ENCODE assay signal across 18 cellular contexts in genomic region chr12:113857371-113857770, GRCh38.
DNase-seq lines count a peak whose midpoint lies in the region; ATAC-seq lines count a peak whose summit lies in the region.
"Had no signal": no experiment of that assay in that cellular context is flagged by ENCODE, and none has a peak within 500 bp of the region (broad histone marks: within the 10 kb centered on the region; RNA-seq: fewer than 3 reads in every experiment).

No MANE protein-coding gene starts in this region.

- H3K36me3 ChIP-seq in neuronal stem cell (replicated peaks in 1 of 2; ENCODE audit: control insufficient read depth in 2 of 2, insufficient read depth in 2 of 2, low read length in 2 of 2): peaks cover 0 to 6% of the 10 kb centered on the region in 2 donors
- H3K36me3 ChIP-seq: SJCRH30 had no signal

- peak overlapping the region; percentile 12 for H2AK5ac ChIP-seq in neuronal stem cell (ENCODE audit: low read depth, low read length)

- H3K36me3 Mint-ChIP-seq in activated CD8-positive, alpha-beta T cell treated with anti-CD3 and anti-CD28 coated beads, Interleukin-2, amount 10 ng/mL, durations not matched to agents 7 days and 5 days (ENCODE audit: low read depth): no peaks in the 10 kb centered on the region

- H3K4me3 ChIP-seq in neuronal stem cell (ENCODE audit: low read length in 2 of 2): no peak overlapping the region
- H3K4me3 ChIP-seq: SJCRH30 had no signal

- no peak overlapping the region for H3K4ac ChIP-seq in neuronal stem cell (ENCODE audit: low read length)

- H3K4me1 ChIP-seq in neuronal stem cell (ENCODE audit: control insufficient read depth in 2 of 2, insufficient read depth in 1 of 2, low read depth in 1 of 2, low read length in 2 of 2): peaks cover 36 to 50% of the 10 kb centered on the region in 2 donors

- peak overlapping the region; percentile 18 for H2BK5ac ChIP-seq in neuronal stem cell (ENCODE audit: low read length)

- no peak overlapping the region for H4K91ac ChIP-seq in neuronal stem cell (ENCODE audit: low read depth, low read length, poor library complexity)

- POLR2A ChIA-PET in activated CD8-positive, alpha-beta T cell treated with anti-CD3 and anti-CD28 coated beads, Interleukin-2, amount 10 ng/mL, durations not matched to agents 7 days and 5 days (lab: Charles Lee): no interaction called here

- no peak overlapping the region for H3K14ac ChIP-seq in neuronal stem cell (ENCODE audit: low read length)

- no CpG with 5 or more reads among the region's 12 CpGs for WGBS in neuronal stem cell (ENCODE audit: extremely low coverage in 2 of 2, insufficient read length in 2 of 2, insufficient replicate concordance in 1 of 2), 2 donors

- H3K18ac ChIP-seq in neuronal stem cell (ENCODE audit: low read length): peak overlapping the region; percentile 53

- no peak for ATAC-seq in activated CD8-positive, alpha-beta T cell treated with anti-CD3 and anti-CD28 coated beads, Interleukin-2, amount 10 ng/mL, durations not matched to agents 7 days and 5 days
- ATAC-seq in GM21529 (IDR thresholded peaks at IDR 0.05; ENCODE audit: unreplicated experiment): no peak
- ATAC-seq: T-helper 17 cell had no signal

- no peak overlapping the region for H2AFZ ChIP-seq in neuronal stem cell (ENCODE audit: low read length)

- peaks cover 6% of the 10 kb centered on the region for H3K4me1 Mint-ChIP-seq in activated CD8-positive, alpha-beta T cell treated with anti-CD3 and anti-CD28 coated beads, Interleukin-2, amount 10 ng/mL, durations not matched to agents 7 days and 5 days (ENCODE audit: low read depth)

- no peaks in the 10 kb centered on the region for H3K79me1 ChIP-seq in neuronal stem cell (ENCODE audit: low read depth, low read length)

- H2BK120ac ChIP-seq in neuronal stem cell (ENCODE audit: low read depth, low read length): no peak overlapping the region

- H4K8ac ChIP-seq in neuronal stem cell (ENCODE audit: low read depth, low read length): no peak overlapping the region

- no peak overlapping the region for H2BK15ac ChIP-seq in neuronal stem cell (ENCODE audit: low read length)

- DNase-seq in NCI-H146 (lab: John Stamatoyannopoulos, UW) (peak; percentile 57), NCI-H146 treated with DMSO at 0.1 percent for 48 hours (lab: John Stamatoyannopoulos, UW; ENCODE audit: unreplicated experiment) (no peak), DMS53 treated with DMSO at 0.1 percent for 48 hours (lab: John Stamatoyannopoulos, UW; ENCODE audit: unreplicated experiment) (peak; percentile 16), NCI-H524 treated with DMSO at 0.1 percent for 48 hours (lab: John Stamatoyannopoulos, UW) (peak; percentile 15), neuronal stem cell (ENCODE audit: low spot score) (no peak)
- DNase-seq in activated CD8-positive, alpha-beta T cell treated with anti-CD3 and anti-CD28 coated beads, Interleukin-2, amount 10 ng/mL, durations not matched to agents 7 days and 5 days: no peak
- DNase-seq: CD4-positive, alpha-beta T cell; GF-D8; GOT3; KBM-7; MV-4-11; NCI-H187; NCI-H2171 treated with DMSO at 0.1 percent for 48 hours; NCI-H526; RPMI8226; SJCRH30; T-helper 17 cell had no signal

- peaks cover 0 to 1% of the 10 kb centered on the region in 2 donors for H3K9me3 ChIP-seq in neuronal stem cell (replicated peaks in 1 of 2; ENCODE audit: control insufficient read depth in 2 of 2, insufficient read depth in 1 of 2, low read depth in 1 of 2, low read length in 2 of 2)
- H3K9me3 ChIP-seq: SJCRH30 had no signal

- H3K27me3 ChIP-seq in neuronal stem cell (ENCODE audit: control insufficient read depth in 3 of 3, insufficient read depth in 3 of 3, low read depth in 1 of 3, low read length in 3 of 3): peaks cover 0 to 2% (median 0%) of the 10 kb centered on the region in 3 experiments
- H3K27me3 ChIP-seq: SJCRH30 had no signal

- H3K27ac Mint-ChIP-seq in activated CD8-positive, alpha-beta T cell treated with anti-CD3 and anti-CD28 coated beads, Interleukin-2, amount 10 ng/mL, durations not matched to agents 7 days and 5 days: no peak overlapping the region
- H3K27ac Mint-ChIP-seq: CD4-positive, alpha-beta T cell; T-helper 17 cell had no signal

- no peak overlapping the region for H3K27ac ChIP-seq in neuronal stem cell (replicated peaks; ENCODE audit: low read length)
- H3K27ac ChIP-seq: SJCRH30 had no signal

- H3K27me3 Mint-ChIP-seq in activated CD8-positive, alpha-beta T cell treated with anti-CD3 and anti-CD28 coated beads, Interleukin-2, amount 10 ng/mL, durations not matched to agents 7 days and 5 days (ENCODE audit: low read depth): no peaks in the 10 kb centered on the region
- H3K27me3 Mint-ChIP-seq: CD4-positive, alpha-beta T cell; T-helper 17 cell had no signal

- no peak overlapping the region for H3K4me2 ChIP-seq in neuronal stem cell (ENCODE audit: insufficient read depth, low read length, poor library complexity, severe bottlenecking)

- no peak overlapping the region for H2BK12ac ChIP-seq in neuronal stem cell (ENCODE audit: low read length)

- CTCF ChIA-PET in activated CD8-positive, alpha-beta T cell treated with anti-CD3 and anti-CD28 coated beads, Interleukin-2, amount 10 ng/mL, durations not matched to agents 7 days and 5 days (lab: Charles Lee): no interaction called here

- no peak overlapping the region for H3K9ac ChIP-seq in neuronal stem cell (ENCODE audit: low read depth, low read length, poor library complexity)

- H3K4me3 Mint-ChIP-seq in activated CD8-positive, alpha-beta T cell treated with anti-CD3 and anti-CD28 coated beads, Interleukin-2, amount 10 ng/mL, durations not matched to agents 7 days and 5 days: no peak overlapping the region
- H3K4me3 Mint-ChIP-seq: CD4-positive, alpha-beta T cell; T-helper 17 cell had no signal

- H3K9me3 Mint-ChIP-seq in activated CD8-positive, alpha-beta T cell treated with anti-CD3 and anti-CD28 coated beads, Interleukin-2, amount 10 ng/mL, durations not matched to agents 7 days and 5 days (ENCODE audit: insufficient read depth): no peaks in the 10 kb centered on the region
- H3K9me3 Mint-ChIP-seq: CD4-positive, alpha-beta T cell had no signal

- H3K23ac ChIP-seq in neuronal stem cell (ENCODE audit: low read depth, low read length, poor library complexity): no peak overlapping the region

Comparison
In these comparisons a context has a peak if more than half of its experiments do, and no peak if none do; other contexts are left out.
1. DNase-seq: peak in NCI-H146 (single experiment), DMS53 treated with DMSO at 0.1 percent for 48 hours (single experiment) and NCI-H524 treated with DMSO at 0.1 percent for 48 hours (single experiment); none in NCI-H146 treated with DMSO at 0.1 percent for 48 hours (single experiment), neuronal stem cell (single experiment) and activated CD8-positive, alpha-beta T cell treated with anti-CD3 and anti-CD28 coated beads, Interleukin-2, amount 10 ng/mL, durations not matched to agents 7 days and 5 days (single experiment).